In genomic region chr3:40691598-40691905, GRCh38 we compare ENCODE assay signal across 17 cellular contexts.
DNase-seq lines count a peak whose midpoint lies in the region; ATAC-seq and TF ChIP-seq lines count a peak whose summit lies in the region.
"Had no signal": no experiment of that assay in that cellular context is flagged by ENCODE, and none has a peak within 500 bp of the region (broad histone marks: within the 10 kb centered on the region; RNA-seq: fewer than 3 reads in every experiment).

No MANE protein-coding gene starts in this region.

- no peaks in the 10 kb centered on the region for H3K9me3 ChIP-seq in HCT116 (ENCODE audit: control insufficient read depth in 1 of 2, insufficient read depth in 1 of 2, low read depth in 1 of 2, low read length in 2 of 2)
- H3K9me3 ChIP-seq in stomach: no peaks in the 10 kb centered on the region
- H3K9me3 ChIP-seq: BE2C had no signal

- intact Hi-C loops in HCT116 (cut with micrococcal nuclease) (no loop called here), stomach (cut with DNase I; ENCODE audit: low total_unique reads) (no loop called here)

- H3K9ac ChIP-seq in HCT116 (ENCODE audit: low read length): no peak overlapping the region

- H3K27me3 ChIP-seq in HCT116 (ENCODE audit: insufficient read depth, low read length): peaks cover 12% of the 10 kb centered on the region
- H3K27me3 ChIP-seq in stomach: no peaks in the 10 kb centered on the region
- H3K27me3 ChIP-seq: BE2C had no signal

- H3K9me3 Mint-ChIP-seq in activated T-cell treated with anti-CD3 and anti-CD28 coated beads, Interleukin-2, amount 50 U/mL, for 4 hours: no peaks in the 10 kb centered on the region
- H3K9me3 Mint-ChIP-seq: activated CD8-positive, alpha-beta T cell treated with anti-CD3 and anti-CD28 coated beads for 36 hours had no signal

- H3K36me3 Mint-ChIP-seq in activated T-cell treated with anti-CD3 and anti-CD28 coated beads, Interleukin-2, amount 50 U/mL, for 4 hours (ENCODE audit: insufficient read depth): no peaks in the 10 kb centered on the region
- H3K36me3 Mint-ChIP-seq: type B pancreatic cell had no signal

- no peaks in the 10 kb centered on the region for H3K36me3 ChIP-seq in HCT116 (ENCODE audit: control insufficient read depth in 1 of 2, insufficient read depth in 2 of 2, low read length in 2 of 2)
- H3K36me3 ChIP-seq in stomach: no peaks in the 10 kb centered on the region
- H3K36me3 ChIP-seq: BE2C had no signal

- H3K4me3 ChIP-seq in HCT116 (replicated peaks in 1 of 2; ENCODE audit: low read depth in 1 of 2, low read length in 2 of 2) (no peak overlapping the region), cardiac fibroblast (replicated peaks in 1 of 2; ENCODE audit: low read depth in 2 of 2, low read length in 2 of 2) (no peak overlapping the region), stomach (no peak overlapping the region)

- POLR2A ChIA-PET in HCT116 (lab: Charles Lee): no interaction called here

- 23 to 78% (median 37%) methylated on average over 1 of the region's 1 CpG for WGBS in stomach, 5 donors

- no peak for TF ChIP-seq CTCF in HCT116 (IDR thresholded peaks at IDR 0.05 in 2 of 3, conservative IDR thresholded peaks at IDR 0.05 in 1 of 3; ENCODE audit: borderline replicate concordance in 1 of 3, insufficient read depth in 1 of 3, low read depth in 2 of 3, low read length in 2 of 3)
- no peak for TF ChIP-seq CTCF in cardiac fibroblast (IDR thresholded peaks at IDR 0.05; ENCODE audit: low read depth, low read length)
- no peak for TF ChIP-seq CTCF in stomach (IDR thresholded peaks at IDR 0.05)

- no peak for TF ChIP-seq POLR2A in HCT116 (IDR thresholded peaks at IDR 0.05; ENCODE audit: borderline replicate concordance, extremely low read depth, insufficient read depth, insufficient read length)
- TF ChIP-seq POLR2A in stomach (IDR thresholded peaks at IDR 0.05): no peak

- no peak for TF ChIP-seq RAD21 in HCT116 (IDR thresholded peaks at IDR 0.05; ENCODE audit: low read depth)

- H3K9me2 ChIP-seq in HCT116 (ENCODE audit: insufficient read depth): no peaks in the 10 kb centered on the region

- H3K4me1 Mint-ChIP-seq in activated T-cell treated with anti-CD3 and anti-CD28 coated beads, Interleukin-2, amount 50 U/mL, for 4 hours (ENCODE audit: low read depth): no peaks in the 10 kb centered on the region

- BruUV-seq in HCT116 (replicated peaks; lab: Mats Ljungman, UMichigan): no TSS peak

- H3K4me1 ChIP-seq in HCT116 (ENCODE audit: control insufficient read depth in 1 of 2, insufficient read depth in 2 of 2, low read length in 2 of 2): no peaks in the 10 kb centered on the region
- peaks cover 21 to 28% (median 26%) of the 10 kb centered on the region in 4 donors for H3K4me1 ChIP-seq in stomach
- H3K4me1 ChIP-seq: BE2C had no signal

- no peak for DNase-seq in HCT116 (ENCODE audit: low read depth, low spot score)
- peak; percentile 1 to 24 for DNase-seq in cardiac fibroblast (ENCODE audit: low read depth in 2 of 2)
- DNase-seq in islet precursor cell: peak; percentile 86
- DNase-seq in stomach: no peak
- DNase-seq in activated gamma-delta T cell (lab: John Stamatoyannopoulos, UW): no peak
- DNase-seq in activated T-cell treated with anti-CD3 and anti-CD28 coated beads, Interleukin-2, amount 50 U/mL, for 4 hours: no peak
- DNase-seq: activated CD8-positive, alpha-beta T cell treated with anti-CD3 and anti-CD28 coated beads for 36 hours; BE2C; IMR-90; NCI-H146; NCI-H82; occipital lobe; stimulated activated CD4-positive, alpha-beta T cell treated with anti-CD3 and anti-CD28 coated beads, Interleukin-12 subunit alpha, Interleukin-12 subunit beta, amount 100 ng/mL, for 4 hours; T1000 had no signal

- TF ChIP-seq EP300 in stomach (IDR thresholded peaks at IDR 0.05): no peak

- H2AFZ ChIP-seq in HCT116 (ENCODE audit: low read depth, low read length, poor library complexity, severe bottlenecking): no peak overlapping the region

- H3K4me2 ChIP-seq in HCT116 (ENCODE audit: low read length): no peak overlapping the region

- H3K27ac ChIP-seq in HCT116 (ENCODE audit: low read depth, low read length): no peak overlapping the region
- peak overlapping the region; percentile 24 to 70 (median 63) for H3K27ac ChIP-seq in stomach

- peaks cover 23% of the 10 kb centered on the region for H3K27me3 Mint-ChIP-seq in activated T-cell treated with anti-CD3 and anti-CD28 coated beads, Interleukin-2, amount 50 U/mL, for 4 hours (ENCODE audit: low read depth)
- H3K27me3 Mint-ChIP-seq: type B pancreatic cell had no signal

- RAD21 ChIA-PET in HCT116 (lab: Charles Lee; ENCODE audit: low non-redundant PET in 1 of 2, low total read pairs in 2 of 2, uncharacterized antibody in 2 of 2, unreplicated experiment in 2 of 2): no interaction called here

- ATAC-seq in HCT116: peak; percentile 27; the same call in 1 of the 2 replicates
- ATAC-seq in GM21619 (IDR thresholded peaks at IDR 0.05; ENCODE audit: unreplicated experiment): no peak
- no peak for ATAC-seq in GM19463 (IDR thresholded peaks at IDR 0.05; ENCODE audit: unreplicated experiment)
- ATAC-seq in activated T-cell treated with anti-CD3 and anti-CD28 coated beads, Interleukin-2, amount 50 U/mL, for 4 hours: no peak
- ATAC-seq: activated CD8-positive, alpha-beta T cell treated with anti-CD3 and anti-CD28 coated beads for 36 hours had no signal

- no peak overlapping the region for H3K4me3 Mint-ChIP-seq in activated T-cell treated with anti-CD3 and anti-CD28 coated beads, Interleukin-2, amount 50 U/mL, for 4 hours
- H3K4me3 Mint-ChIP-seq: activated CD8-positive, alpha-beta T cell treated with anti-CD3 and anti-CD28 coated beads for 36 hours; type B pancreatic cell had no signal

- H3K79me2 ChIP-seq in HCT116 (ENCODE audit: insufficient read depth, low read length): no peaks in the 10 kb centered on the region

- no peaks in the 10 kb centered on the region for H4K20me1 ChIP-seq in HCT116 (ENCODE audit: insufficient read depth)

- CTCF ChIA-PET in HCT116 (lab: Charles Lee): no interaction called here

TF ChIP-seq in HCT116, 20 proteins besides CTCF, POLR2A, EP300 and RAD21:
- TF ChIP-seq CEBPB (IDR thresholded peaks at IDR 0.05; ENCODE audit: low read depth): no peak

Comparison
In these comparisons a context has a peak if more than half of its experiments do, and no peak if none do; other contexts are left out.
1. DNase-seq: peak in cardiac fibroblast (2 of 2) and islet precursor cell (single experiment); none in HCT116 (single experiment), stomach (single experiment), activated gamma-delta T cell (single experiment) and activated T-cell treated with anti-CD3 and anti-CD28 coated beads, Interleukin-2, amount 50 U/mL, for 4 hours (single experiment).